Comparison of ENCODE assay signal across 21 cellular contexts in the genomic region with DNA sequence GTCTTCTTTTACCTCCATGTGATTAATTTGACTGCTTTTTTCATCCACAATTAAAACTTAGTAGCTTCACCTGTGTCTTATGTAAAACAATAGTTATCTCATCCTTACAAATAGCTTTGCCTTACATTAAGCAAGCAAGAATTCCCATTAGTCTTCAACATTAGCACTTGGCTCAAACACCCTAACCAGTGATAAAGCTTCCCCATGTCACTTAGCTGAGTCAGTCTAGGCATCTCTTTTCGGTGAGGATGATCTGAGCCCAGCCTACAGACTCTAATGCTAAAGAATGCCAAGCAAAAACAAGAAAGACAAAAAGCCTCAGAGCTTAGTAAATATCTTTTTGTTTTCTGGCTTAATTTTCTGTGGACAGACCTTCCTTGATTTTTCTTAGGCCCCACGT. TPM values are rescaled to one million over a fixed set of nuclear protein-coding genes. Genes with fewer than 3 reads are reported as not detected.
A peak's percentile ranks its signal among the peaks of the same experiment; 100 is the strongest.
DNase-seq lines count a peak whose midpoint lies in the region; ATAC-seq and TF ChIP-seq lines count a peak whose summit lies in the region.
"Had no signal": no experiment of that assay in that cellular context is flagged by ENCODE, and none has a peak within 500 bp of the region (broad histone marks: within the 10 kb centered on the region; RNA-seq: fewer than 3 reads in every experiment).

No MANE protein-coding gene starts in this region.

- ATAC-seq in gastroesophageal sphincter = no peak
- ATAC-seq in left colon = no peak
- no peak for ATAC-seq in GM21360 (IDR thresholded peaks at IDR 0.05; ENCODE audit: unreplicated experiment)

- 67 to 73% methylated on average over 1 to 2 of the region's 2 CpGs for WGBS in mesodermal cell (ENCODE audit: insufficient coverage in 2 of 2), 2 experiments
- 43 to 76% methylated on average over 2 of the region's 2 CpGs for WGBS in gastroesophageal sphincter (ENCODE audit: low coverage in 1 of 2), 2 donors

- TF ChIP-seq POLR2A in gastroesophageal sphincter (IDR thresholded peaks at IDR 0.05) = no peak

- H3K4me3 ChIP-seq in AG10803 (ENCODE audit: low read length) (no peak overlapping the region), mesodermal cell (ENCODE audit: extremely low read depth, insufficient read depth, low read length, poor library complexity, severe bottlenecking) (no peak overlapping the region), gastroesophageal sphincter (no peak overlapping the region)
- H3K4me3 ChIP-seq: neural progenitor cell, vagina had no signal

- H3K27me3 ChIP-seq in gastroesophageal sphincter = no peaks in the 10 kb centered on the region
- H3K27me3 ChIP-seq: neural progenitor cell, vagina had no signal

- peak; percentile 83 for DNase-seq in AG10803 (ENCODE audit: low read depth)
- peak; percentile 48 for DNase-seq in HFFc6
- DNase-seq in astrocyte of the hippocampus (ENCODE audit: low read depth, low spot score) = peak; percentile 43
- no peak for DNase-seq in left colon
- DNase-seq in SHP77 (lab: John Stamatoyannopoulos, UW) = no peak
- DNase-seq: activated CD4-positive, alpha-beta memory T cell treated with anti-CD3 and anti-CD28 coated beads, Interleukin-2, amount 10 ng/mL, durations not matched to agents 7 days and 5 days; activated naive CD8-positive, alpha-beta T cell treated with anti-CD3 and anti-CD28 coated beads, Interleukin-2, amount 10 ng/mL, durations not matched to agents 7 days and 5 days; activated T-cell treated with anti-CD3 and anti-CD28 coated beads, Interleukin-2, amount 50 U/mL, for 72 hours; AML-193; caudate nucleus; NCI-H1105 treated with DMSO at 0.1 percent for 48 hours; NCI-H748 treated with DMSO at 0.1 percent for 48 hours; retina; RPMI8226; WERI-Rb-1 had no signal

- no peak for TF ChIP-seq CTCF in AG10803 (conservative IDR thresholded peaks at IDR 0.05; ENCODE audit: low read length)
- TF ChIP-seq CTCF in HFFc6 (IDR thresholded peaks at IDR 0.05) = no peak
- TF ChIP-seq CTCF in gastroesophageal sphincter (IDR thresholded peaks at IDR 0.05) = no peak

- peaks cover 23% of the 10 kb centered on the region for H3K27me3 Mint-ChIP-seq in HFFc6 (ENCODE audit: insufficient read depth)

- peaks cover 40% of the 10 kb centered on the region for H3K4me1 ChIP-seq in mesodermal cell (ENCODE audit: control insufficient read depth, insufficient read depth, low read length, poor library complexity, severe bottlenecking)
- no peaks in the 10 kb centered on the region for H3K4me1 ChIP-seq in gastroesophageal sphincter
- H3K4me1 ChIP-seq: neural progenitor cell, vagina had no signal

- no peaks in the 10 kb centered on the region for H3K9me3 Mint-ChIP-seq in HFFc6
- H3K9me3 Mint-ChIP-seq: activated CD4-positive, alpha-beta memory T cell treated with anti-CD3 and anti-CD28 coated beads, Interleukin-2, amount 10 ng/mL, durations not matched to agents 7 days and 5 days; activated T-cell treated with anti-CD3 and anti-CD28 coated beads, Interleukin-2, amount 50 U/mL, for 72 hours; IgD-negative memory B cell; neural progenitor cell had no signal

- H3K4me3 Mint-ChIP-seq in HFFc6 = no peak overlapping the region
- H3K4me3 Mint-ChIP-seq: activated CD4-positive, alpha-beta memory T cell treated with anti-CD3 and anti-CD28 coated beads, Interleukin-2, amount 10 ng/mL, durations not matched to agents 7 days and 5 days; activated naive CD8-positive, alpha-beta T cell treated with anti-CD3 and anti-CD28 coated beads, Interleukin-2, amount 10 ng/mL, durations not matched to agents 7 days and 5 days; IgD-negative memory B cell; neural progenitor cell had no signal

- H3K9me3 ChIP-seq in mesodermal cell (ENCODE audit: control insufficient read depth, low read length) (no peaks in the 10 kb centered on the region), gastroesophageal sphincter (peaks cover 0 to 6% (median 0%) of the 10 kb centered on the region in 3 donors)
- H3K9me3 ChIP-seq: vagina had no signal

- peak overlapping the region; percentile 32 for H3K27ac ChIP-seq in mesodermal cell (ENCODE audit: low read depth, low read length, severe bottlenecking)
- H3K27ac ChIP-seq in gastroesophageal sphincter = no peak overlapping the region
- H3K27ac ChIP-seq: neural progenitor cell, vagina, WERI-Rb-1 had no signal

- H3K36me3 Mint-ChIP-seq in HFFc6 (ENCODE audit: low read depth) = no peaks in the 10 kb centered on the region

- H3K4me1 Mint-ChIP-seq in HFFc6 (ENCODE audit: low read depth) = peaks cover 28% of the 10 kb centered on the region
- H3K4me1 Mint-ChIP-seq: IgD-negative memory B cell had no signal

- TF ChIP-seq EP300 in gastroesophageal sphincter (IDR thresholded peaks at IDR 0.05) = no peak

- peak overlapping the region; percentile 42 for H3K27ac Mint-ChIP-seq in HFFc6
- H3K27ac Mint-ChIP-seq: activated CD4-positive, alpha-beta memory T cell treated with anti-CD3 and anti-CD28 coated beads, Interleukin-2, amount 10 ng/mL, durations not matched to agents 7 days and 5 days; activated naive CD8-positive, alpha-beta T cell treated with anti-CD3 and anti-CD28 coated beads, Interleukin-2, amount 10 ng/mL, durations not matched to agents 7 days and 5 days; IgD-negative memory B cell; neural progenitor cell had no signal

- intact Hi-C loops in left colon (cut with DNase I, micrococcal nuclease) = no loop called here

- H3K36me3 ChIP-seq in mesodermal cell (ENCODE audit: control insufficient read depth, insufficient read depth, low read length) (peaks cover 59% of the 10 kb centered on the region), gastroesophageal sphincter (no peaks in the 10 kb centered on the region)
- H3K36me3 ChIP-seq: neural progenitor cell, vagina had no signal

RNA-seq across cellular contexts. Expression of a gene that starts 26.1 kb away (rescaled TPM):
- under 1 TPM in 2 of 6 experiments, not detected in 4; 0.21 to 0.26 TPM for total RNA-seq in HFFc6 (2021; fragmentation: NEBNext Ultra II Directional; extraction: Animal tissue kit (Norgen Biotek cat#: 25700))
- 65.2 TPM for polyA plus RNA-seq in mesodermal cell (2013, experiment 1 of 2)
- polyA plus RNA-seq in mesodermal cell (2013, experiment 2 of 2) = 47.4 TPM
- total RNA-seq in gastroesophageal sphincter (not detected), left colon (under 1 TPM in 1 of 2 donors, not detected in 1; 0.31 TPM)
- total RNA-seq: vagina had no signal
- polyA plus RNA-seq: IgD-negative memory B cell had no signal

Comparison
In these comparisons a context has a peak if more than half of its experiments do, and no peak if none do; other contexts are left out.
1. DNase-seq: peak in AG10803 (single experiment), HFFc6 (single experiment) and astrocyte of the hippocampus (single experiment); none in left colon (0 of 2) and SHP77 (0 of 2).